In the genomic region with DNA sequence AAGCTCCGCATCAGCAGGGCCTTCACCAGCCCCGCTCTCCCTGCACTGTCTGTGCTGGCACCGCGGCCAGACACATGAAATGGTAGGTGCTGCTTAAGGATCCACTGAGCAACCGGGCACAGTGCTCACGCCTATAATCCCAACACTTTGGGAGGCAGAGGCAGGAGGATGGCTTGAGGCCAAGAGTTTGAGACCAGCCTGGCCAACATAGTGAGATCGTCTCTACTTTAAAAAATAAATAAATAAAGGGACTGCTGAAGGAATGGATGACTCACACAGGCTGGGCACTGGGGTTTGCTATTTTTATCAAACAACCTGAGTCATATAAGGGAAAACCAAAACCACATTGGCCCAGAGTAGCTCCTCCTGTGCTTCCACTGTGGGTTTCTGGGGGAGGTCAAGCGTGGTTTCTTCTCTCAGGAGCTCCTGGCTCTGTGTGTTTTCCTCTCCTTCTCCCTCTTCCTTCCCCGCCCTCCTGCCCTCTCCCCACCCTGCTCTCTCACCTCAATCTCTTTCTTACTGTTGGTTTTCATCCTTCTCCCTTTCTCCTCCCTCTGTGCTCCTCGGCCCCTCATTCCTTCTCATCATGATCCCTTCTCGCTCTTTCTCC, we compare ENCODE assay signal across 8 cellular contexts. TPM values are rescaled to one million over a fixed set of nuclear protein-coding genes. Genes with fewer than 3 reads are reported as not detected.
A peak's percentile ranks its signal among the peaks of the same experiment; 100 is the strongest.
DNase-seq lines count a peak whose midpoint lies in the region; ATAC-seq and TF ChIP-seq lines count a peak whose summit lies in the region.

No MANE protein-coding gene starts in this region.

- H3K9me3 ChIP-seq in gastroesophageal sphincter: no peaks in the 10 kb centered on the region

- peak overlapping the region in 1 of 2 donors; percentile 65 for H3K4me3 Mint-ChIP-seq in CD14-positive monocyte
- peak overlapping the region; percentile 39 for H3K4me3 Mint-ChIP-seq in activated CD8-positive, alpha-beta T cell treated with anti-CD3 and anti-CD28 coated beads, Interleukin-2, amount 10 ng/mL, durations not matched to agents 7 days and 5 days
- H3K4me3 Mint-ChIP-seq in stimulated activated naive B cell treated with anti-CD40 and anti-IgM and Interleukin-4, amounts not matched to agents 10 μg/mL and 1 μg/mL and 100 μg/mL, for 72 hours: peak overlapping the region; percentile 10 to 65

- H3K36me3 ChIP-seq in gastroesophageal sphincter: peaks cover 0 to 98% of the 10 kb centered on the region in 2 donors

- ATAC-seq in activated CD8-positive, alpha-beta T cell treated with anti-CD3 and anti-CD28 coated beads, Interleukin-2, amount 10 ng/mL, durations not matched to agents 7 days and 5 days: peak; percentile 74
- peak; percentile 88 for ATAC-seq in gastroesophageal sphincter
- peak; percentile 91 to 96 for ATAC-seq in stimulated activated naive B cell treated with anti-CD40 and anti-IgM and Interleukin-4, amounts not matched to agents 10 μg/mL and 1 μg/mL and 100 μg/mL, for 72 hours (replicated peaks)
- ATAC-seq in GM21529 (IDR thresholded peaks at IDR 0.05; ENCODE audit: unreplicated experiment): no peak
- no peak for ATAC-seq in HG03196 (IDR thresholded peaks at IDR 0.05; ENCODE audit: unreplicated experiment)

- H3K27me3 Mint-ChIP-seq in CD14-positive monocyte (ENCODE audit: low read depth in 3 of 3): peaks cover 0 to 3% (median 0%) of the 10 kb centered on the region in 3 donors
- no peaks in the 10 kb centered on the region for H3K27me3 Mint-ChIP-seq in activated CD8-positive, alpha-beta T cell treated with anti-CD3 and anti-CD28 coated beads, Interleukin-2, amount 10 ng/mL, durations not matched to agents 7 days and 5 days (ENCODE audit: low read depth)
- no peaks in the 10 kb centered on the region for H3K27me3 Mint-ChIP-seq in stimulated activated naive B cell treated with anti-CD40 and anti-IgM and Interleukin-4, amounts not matched to agents 10 μg/mL and 1 μg/mL and 100 μg/mL, for 72 hours

- peak overlapping the region in 5 of 7 donors; percentile 12 to 84 (median 47) for H3K27ac Mint-ChIP-seq in CD14-positive monocyte
- H3K27ac Mint-ChIP-seq in activated CD8-positive, alpha-beta T cell treated with anti-CD3 and anti-CD28 coated beads, Interleukin-2, amount 10 ng/mL, durations not matched to agents 7 days and 5 days: peak overlapping the region; percentile 72
- peak overlapping the region; percentile 37 for H3K27ac Mint-ChIP-seq in stimulated activated naive B cell treated with anti-CD40 and anti-IgM and Interleukin-4, amounts not matched to agents 10 μg/mL and 1 μg/mL and 100 μg/mL, for 72 hours

- H3K4me1 Mint-ChIP-seq in CD14-positive monocyte: peaks cover 27% of the 10 kb centered on the region
- H3K4me1 Mint-ChIP-seq in activated CD8-positive, alpha-beta T cell treated with anti-CD3 and anti-CD28 coated beads, Interleukin-2, amount 10 ng/mL, durations not matched to agents 7 days and 5 days (ENCODE audit: low read depth): peaks cover 37% of the 10 kb centered on the region
- H3K4me1 Mint-ChIP-seq in stimulated activated naive B cell treated with anti-CD40 and anti-IgM and Interleukin-4, amounts not matched to agents 10 μg/mL and 1 μg/mL and 100 μg/mL, for 72 hours: peaks cover 19 to 36% of the 10 kb centered on the region in 2 donors

- DNase-seq in CD14-positive monocyte (ENCODE audit: low spot score) (no peak), HT-29 (ENCODE audit: low spot score) (peak; percentile 86), NCI-H524 treated with DMSO at 0.1 percent for 48 hours (lab: John Stamatoyannopoulos, UW) (no peak)
- peak; percentile 66 for DNase-seq in activated CD8-positive, alpha-beta T cell treated with anti-CD3 and anti-CD28 coated beads, Interleukin-2, amount 10 ng/mL, durations not matched to agents 7 days and 5 days
- peak; percentile 21 for DNase-seq in stimulated activated naive B cell treated with anti-CD40 and anti-IgM and Interleukin-4, amounts not matched to agents 10 μg/mL and 1 μg/mL and 100 μg/mL, for 72 hours

- H3K27me3 ChIP-seq in gastroesophageal sphincter: no peaks in the 10 kb centered on the region

- no peak for TF ChIP-seq POLR2A in gastroesophageal sphincter (IDR thresholded peaks at IDR 0.05)

- POLR2A ChIA-PET in activated CD8-positive, alpha-beta T cell treated with anti-CD3 and anti-CD28 coated beads, Interleukin-2, amount 10 ng/mL, durations not matched to agents 7 days and 5 days (lab: Charles Lee): no interaction called here

- H3K9me3 Mint-ChIP-seq in CD14-positive monocyte: no peaks in the 10 kb centered on the region
- H3K9me3 Mint-ChIP-seq in activated CD8-positive, alpha-beta T cell treated with anti-CD3 and anti-CD28 coated beads, Interleukin-2, amount 10 ng/mL, durations not matched to agents 7 days and 5 days (ENCODE audit: insufficient read depth): no peaks in the 10 kb centered on the region
- H3K9me3 Mint-ChIP-seq in stimulated activated naive B cell treated with anti-CD40 and anti-IgM and Interleukin-4, amounts not matched to agents 10 μg/mL and 1 μg/mL and 100 μg/mL, for 72 hours: peaks cover 0 to 1% of the 10 kb centered on the region in 2 donors

- H3K27ac ChIP-seq in gastroesophageal sphincter: peak overlapping the region; percentile 55 to 86 (median 82)

- peaks cover 84 to 98% of the 10 kb centered on the region in 2 donors for H3K36me3 Mint-ChIP-seq in CD14-positive monocyte
- peaks cover 78% of the 10 kb centered on the region for H3K36me3 Mint-ChIP-seq in activated CD8-positive, alpha-beta T cell treated with anti-CD3 and anti-CD28 coated beads, Interleukin-2, amount 10 ng/mL, durations not matched to agents 7 days and 5 days (ENCODE audit: low read depth)
- peaks cover 70 to 84% of the 10 kb centered on the region in 2 donors for H3K36me3 Mint-ChIP-seq in stimulated activated naive B cell treated with anti-CD40 and anti-IgM and Interleukin-4, amounts not matched to agents 10 μg/mL and 1 μg/mL and 100 μg/mL, for 72 hours

- WGBS in gastroesophageal sphincter (ENCODE audit: low coverage in 1 of 2), 2 donors: 30 to 48% methylated on average over 5 to 7 of the region's 11 CpGs

- TF ChIP-seq EP300 in gastroesophageal sphincter (IDR thresholded peaks at IDR 0.05): no peak

- H3K4me1 ChIP-seq in gastroesophageal sphincter: peaks cover 3 to 45% (median 9%) of the 10 kb centered on the region in 3 donors

- CTCF ChIA-PET in activated CD8-positive, alpha-beta T cell treated with anti-CD3 and anti-CD28 coated beads, Interleukin-2, amount 10 ng/mL, durations not matched to agents 7 days and 5 days (lab: Charles Lee): interaction anchor here (1.2 to 1.8 kb wide), 2 partner anchors 19 to 132 kb away, joined by 3 to 5 read pairs; no protein-coding TSS in a partner anchor

- no peak overlapping the region for H3K4me3 ChIP-seq in gastroesophageal sphincter

- TF ChIP-seq CTCF in CD14-positive monocyte (IDR thresholded peaks at IDR 0.05) (no peak), gastroesophageal sphincter (IDR thresholded peaks at IDR 0.05) (no peak)

- intact Hi-C loops in CD14-positive monocyte (cut with micrococcal nuclease): no loop called here

RNA-seq across cellular contexts. Expression of gene VRK3, which starts 21.3 kb away (rescaled TPM):
- 10 to 100 TPM; 46.8 to 47.3 TPM for polyA plus RNA-seq in CD14-positive monocyte
- 46.1 and 47.7 TPM in 2 replicates for total RNA-seq in HT-29 (2014; rRNA removed; shearing (Covaris generic))
- 10 to 100 TPM; 67.7 to 74.8 TPM for total RNA-seq in activated CD8-positive, alpha-beta T cell treated with anti-CD3 and anti-CD28 coated beads, Interleukin-2, amount 10 ng/mL, durations not matched to agents 7 days and 5 days
- total RNA-seq in gastroesophageal sphincter: 10 to 100 TPM; 17.5 to 34.3 (median 26.0) TPM

RNA-seq across cellular contexts. Expression of gene ZNF473, which starts 21.9 kb away (rescaled TPM):
- polyA plus RNA-seq in CD14-positive monocyte: 1 to 10 TPM in 1 of 2 donors, under 1 TPM in 1; 0.73 to 1.6 TPM
- total RNA-seq in HT-29 (2014; rRNA removed; shearing (Covaris generic)): 18.9 and 25.1 TPM in 2 replicates
- 1 to 10 TPM; 8.3 to 9.0 TPM for total RNA-seq in activated CD8-positive, alpha-beta T cell treated with anti-CD3 and anti-CD28 coated beads, Interleukin-2, amount 10 ng/mL, durations not matched to agents 7 days and 5 days
- 10 to 100 TPM in 2 of 4 donors, 1 to 10 TPM in 2; 5.5 to 20.9 (median 11.4) TPM for total RNA-seq in gastroesophageal sphincter

RNA-seq across cellular contexts. Expression of gene SIGLEC11, which starts 42.9 kb away (rescaled TPM):
- polyA plus RNA-seq in CD14-positive monocyte: under 1 TPM; 0.28 to 0.67 TPM
- total RNA-seq in HT-29 (2014; rRNA removed; shearing (Covaris generic)): not detected in 2 replicates
- not detected for total RNA-seq in activated CD8-positive, alpha-beta T cell treated with anti-CD3 and anti-CD28 coated beads, Interleukin-2, amount 10 ng/mL, durations not matched to agents 7 days and 5 days
- 1 to 10 TPM in 3 of 4 donors, under 1 TPM in 1; 0.85 to 3.6 (median 1.3) TPM for total RNA-seq in gastroesophageal sphincter

Comparison
In these comparisons a context has a peak if more than half of its experiments do, and no peak if none do; other contexts are left out.
1. DNase-seq: peak in HT-29 (single experiment), activated CD8-positive, alpha-beta T cell treated with anti-CD3 and anti-CD28 coated beads, Interleukin-2, amount 10 ng/mL, durations not matched to agents 7 days and 5 days (single experiment) and stimulated activated naive B cell treated with anti-CD40 and anti-IgM and Interleukin-4, amounts not matched to agents 10 μg/mL and 1 μg/mL and 100 μg/mL, for 72 hours (single experiment); none in CD14-positive monocyte (single experiment) and NCI-H524 treated with DMSO at 0.1 percent for 48 hours (single experiment).
2. ATAC-seq: peak in activated CD8-positive, alpha-beta T cell treated with anti-CD3 and anti-CD28 coated beads, Interleukin-2, amount 10 ng/mL, durations not matched to agents 7 days and 5 days (single experiment), gastroesophageal sphincter (single experiment) and stimulated activated naive B cell treated with anti-CD40 and anti-IgM and Interleukin-4, amounts not matched to agents 10 μg/mL and 1 μg/mL and 100 μg/mL, for 72 hours (2 of 2); none in GM21529 (single experiment) and HG03196 (single experiment).
3. Peak in every context shown above with its lines, with median percentiles within 50 percentile points of each other: H3K27ac Mint-ChIP-seq.